15 cellular contexts compared by ENCODE assay signal in the genomic region with DNA sequence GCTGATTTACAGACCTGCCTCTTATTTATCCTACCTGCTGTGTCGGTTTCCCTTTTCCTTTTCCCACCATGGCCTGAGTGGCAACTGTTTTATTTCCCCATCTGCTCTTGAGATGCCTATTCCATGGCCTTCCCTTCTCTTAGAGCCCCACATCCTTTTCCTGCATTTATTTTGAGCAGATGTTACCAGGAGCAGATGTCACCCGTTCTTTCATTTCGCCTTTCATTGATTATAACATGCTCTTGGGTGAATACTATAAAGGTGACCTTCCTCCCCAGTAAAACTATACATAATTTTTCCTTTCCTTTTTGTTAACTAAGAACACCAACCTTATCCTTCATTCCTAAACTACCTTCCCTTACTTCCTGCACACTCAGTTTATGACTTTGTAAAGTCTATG. TPM values are rescaled to one million over a fixed set of nuclear protein-coding genes. Genes with fewer than 3 reads are reported as not detected.
DNase-seq lines count a peak whose midpoint lies in the region; ATAC-seq, FAIRE-seq and TF ChIP-seq lines count a peak whose summit lies in the region.
"Had no signal": no experiment of that assay in that cellular context is flagged by ENCODE, and none has a peak within 500 bp of the region (broad histone marks: within the 10 kb centered on the region; RNA-seq: fewer than 3 reads in every experiment).

No MANE protein-coding gene starts in this region.

- H3K27ac ChIP-seq in VCaP (peak overlapping the region; percentile 90), small intestine (ENCODE audit: low read depth in 1 of 2, low read length in 1 of 2) (no peak overlapping the region)
- H3K27ac ChIP-seq: C4-2B had no signal

- ATAC-seq in GM19328 (IDR thresholded peaks at IDR 0.05; ENCODE audit: unreplicated experiment), result peak; percentile 53
- ATAC-seq in stimulated activated memory B cell treated with anti-CD40 and anti-IgM and Interleukin-4, amounts not matched to agents 10 μg/mL and 1 μg/mL and 100 μg/mL, for 72 hours, result no peak
- no peak for ATAC-seq in GM18505 (IDR thresholded peaks at IDR 0.05; ENCODE audit: unreplicated experiment)

- WGBS in small intestine, 3 donors, result 87 to 95% (median 90%) methylated on average over 3 of the region's 3 CpGs

- no peaks in the 10 kb centered on the region for H3K36me3 ChIP-seq in small intestine (ENCODE audit: control insufficient read depth in 2 of 2, insufficient read depth in 2 of 2, low read length in 2 of 2)
- H3K36me3 ChIP-seq: HAP-1 had no signal

- TF ChIP-seq POLR2A in GM18505 (IDR thresholded peaks at IDR 0.05; ENCODE audit: borderline replicate concordance, extremely low read depth, insufficient read depth, insufficient read length), result no peak

- no peaks in the 10 kb centered on the region for H3K9me3 ChIP-seq in small intestine (ENCODE audit: control insufficient read depth, low read depth)
- H3K9me3 ChIP-seq: HAP-1 had no signal

- H3K27me3 Mint-ChIP-seq in stimulated activated memory B cell treated with anti-CD40 and anti-IgM and Interleukin-4, amounts not matched to agents 10 μg/mL and 1 μg/mL and 100 μg/mL, for 72 hours, result peaks cover 11% of the 10 kb centered on the region

- peaks cover 0 to 3% of the 10 kb centered on the region in 2 donors for H3K4me1 ChIP-seq in small intestine (ENCODE audit: control insufficient read depth in 2 of 2, insufficient read depth in 1 of 2, low read depth in 1 of 2, low read length in 1 of 2)
- H3K4me1 ChIP-seq: HAP-1 had no signal

- no peaks in the 10 kb centered on the region for H3K36me3 Mint-ChIP-seq in stimulated activated memory B cell treated with anti-CD40 and anti-IgM and Interleukin-4, amounts not matched to agents 10 μg/mL and 1 μg/mL and 100 μg/mL, for 72 hours
- H3K36me3 Mint-ChIP-seq: CD4-positive, alpha-beta memory T cell had no signal

- no peak for TF ChIP-seq CTCF in VCaP (conservative IDR thresholded peaks at IDR 0.05)
- TF ChIP-seq CTCF in GM20000 (IDR thresholded peaks at IDR 0.05; ENCODE audit: extremely low read depth, missing control alignments), result no peak

- no peaks in the 10 kb centered on the region for H3K4me1 Mint-ChIP-seq in stimulated activated memory B cell treated with anti-CD40 and anti-IgM and Interleukin-4, amounts not matched to agents 10 μg/mL and 1 μg/mL and 100 μg/mL, for 72 hours
- H3K4me1 Mint-ChIP-seq: B cell; CD4-positive, alpha-beta memory T cell had no signal

- no peak for FAIRE-seq in small intestine (lab: Jason Lieb, UNC)
- FAIRE-seq: A204.1, H1 had no signal

- peak; percentile 65 to 89 for DNase-seq in NCI-H524 (lab: John Stamatoyannopoulos, UW)
- no peak for DNase-seq in small intestine
- no peak for DNase-seq in GM20000 (ENCODE audit: low spot score)
- DNase-seq: CD4-positive, alpha-beta memory T cell; DND-41; GDM1 had no signal

- no peak overlapping the region for H3K4me3 Mint-ChIP-seq in stimulated activated memory B cell treated with anti-CD40 and anti-IgM and Interleukin-4, amounts not matched to agents 10 μg/mL and 1 μg/mL and 100 μg/mL, for 72 hours
- H3K4me3 Mint-ChIP-seq: B cell; CD4-positive, alpha-beta memory T cell had no signal

- H3K27me3 ChIP-seq in small intestine (ENCODE audit: control insufficient read depth in 2 of 2, insufficient read depth in 2 of 2, low read length in 2 of 2), result no peaks in the 10 kb centered on the region

- H3K27ac Mint-ChIP-seq in stimulated activated memory B cell treated with anti-CD40 and anti-IgM and Interleukin-4, amounts not matched to agents 10 μg/mL and 1 μg/mL and 100 μg/mL, for 72 hours, result no peak overlapping the region
- H3K27ac Mint-ChIP-seq: B cell; CD4-positive, alpha-beta memory T cell had no signal

- no peaks in the 10 kb centered on the region for H3K9me3 Mint-ChIP-seq in stimulated activated memory B cell treated with anti-CD40 and anti-IgM and Interleukin-4, amounts not matched to agents 10 μg/mL and 1 μg/mL and 100 μg/mL, for 72 hours

- H3K4me3 ChIP-seq in small intestine (ENCODE audit: low read depth in 1 of 2, low read length in 2 of 2), result no peak overlapping the region
- H3K4me3 ChIP-seq: HAP-1 had no signal

RNA-seq across cellular contexts. Expression of a gene that starts 8.5 kb away (rescaled TPM):
- polyA plus RNA-seq in small intestine, result 1 to 10 TPM in 2 of 3 donors, under 1 TPM in 1; 0.27 to 1.7 (median 1.6) TPM
- polyA plus RNA-seq: CD4-positive, alpha-beta memory T cell had no signal

Comparison
In these comparisons a context has a peak if more than half of its experiments do, and no peak if none do; other contexts are left out.
1. DNase-seq: peak in NCI-H524 (2 of 2); none in small intestine (single experiment) and GM20000 (single experiment).